8 cellular contexts compared by ENCODE assay signal in the genomic region with DNA sequence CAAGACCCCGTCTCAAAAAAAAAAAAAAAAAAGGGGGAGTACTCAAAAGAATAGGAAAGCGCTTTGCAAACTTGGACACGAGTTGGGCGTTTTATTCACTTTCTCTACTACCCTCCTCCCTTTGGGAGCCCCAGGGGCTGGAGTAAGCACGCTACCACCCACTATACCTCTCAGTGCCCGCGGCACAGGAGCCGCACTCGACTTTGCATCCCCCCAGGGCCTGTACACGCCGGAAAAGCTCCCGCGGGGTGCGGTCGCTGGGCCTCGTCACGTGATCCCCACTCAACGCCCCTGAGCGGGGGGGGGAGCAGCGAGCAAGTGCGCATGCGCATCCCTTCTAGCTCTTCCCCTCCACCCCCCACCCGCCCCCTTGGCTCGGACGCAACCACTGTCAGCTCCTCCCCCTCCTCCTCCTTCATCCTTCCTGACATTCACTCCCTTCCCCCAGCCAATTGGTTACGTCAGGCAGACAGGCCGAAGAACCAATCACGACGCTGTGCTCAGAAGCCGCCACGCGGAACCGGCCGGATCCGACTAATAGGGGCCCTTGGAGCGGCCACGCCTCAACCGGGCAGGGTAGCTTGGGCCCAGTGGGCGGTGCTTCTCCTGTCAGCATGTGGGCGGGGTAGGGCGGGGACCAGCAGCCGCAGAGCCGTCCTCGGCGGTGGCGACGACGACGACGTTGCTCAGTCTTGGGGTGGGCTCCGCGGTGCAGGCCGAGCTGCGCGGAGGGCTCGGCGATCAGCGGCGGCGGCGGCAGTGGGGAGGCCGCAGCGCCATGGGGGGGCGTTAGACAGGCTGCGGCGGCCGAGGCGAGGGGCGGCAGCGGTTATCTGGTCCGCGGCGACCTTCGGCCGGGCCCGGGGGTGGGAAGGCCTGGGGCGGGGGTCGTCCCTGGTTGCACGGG. TPM values are rescaled to one million over a fixed set of nuclear protein-coding genes. Genes with fewer than 3 reads are reported as not detected.
DNase-seq lines count a peak whose midpoint lies in the region; ATAC-seq and TF ChIP-seq lines count a peak whose summit lies in the region.

A gene with protein sequence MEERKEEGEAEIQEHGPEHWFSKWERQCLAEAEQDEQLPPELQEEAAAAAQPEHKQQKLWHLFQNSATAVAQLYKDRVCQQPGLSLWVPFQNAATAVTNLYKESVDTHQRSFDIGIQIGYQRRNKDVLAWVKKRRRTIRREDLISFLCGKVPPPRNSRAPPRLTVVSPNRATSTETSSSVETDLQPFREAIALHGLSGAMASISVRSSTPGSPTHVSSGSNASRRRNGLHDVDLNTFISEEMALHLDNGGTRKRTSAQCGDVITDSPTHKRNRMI (plus strand): TSS at position 685 of the 907 bp plus-strand sequence. CDS start 401 bp downstream, outside the sequence.

- no peak for TF ChIP-seq CTCF in Calu3 (IDR thresholded peaks at IDR 0.05; ENCODE audit: unreplicated experiment)
- no peak for TF ChIP-seq CTCF in OCI-LY1 (IDR thresholded peaks at IDR 0.05; ENCODE audit: low read length)
- TF ChIP-seq CTCF in endothelial cell (IDR thresholded peaks at IDR 0.05; ENCODE audit: unreplicated experiment) = no peak

- no peaks in the 10 kb centered on the region for H3K9me3 Mint-ChIP-seq in Calu3 (ENCODE audit: low read depth, unreplicated experiment)
- H3K9me3 Mint-ChIP-seq in endothelial cell (ENCODE audit: unreplicated experiment) = peaks cover 4% of the 10 kb centered on the region

- H3K36me3 ChIP-seq in HUES64 (ENCODE audit: insufficient read depth, low read length) = peaks cover 31% of the 10 kb centered on the region
- H3K36me3 ChIP-seq in OCI-LY1 (ENCODE audit: insufficient read depth, low read length) = peaks cover 36% of the 10 kb centered on the region

- peaks cover 38% of the 10 kb centered on the region for H3K79me2 ChIP-seq in OCI-LY1 (ENCODE audit: insufficient read depth, low read length)

- peaks cover 27% of the 10 kb centered on the region for H3K4me1 ChIP-seq in HUES64 (ENCODE audit: insufficient read depth, low read length)
- peaks cover 42% of the 10 kb centered on the region for H3K4me1 ChIP-seq in OCI-LY1 (ENCODE audit: insufficient read depth, low read length, severe bottlenecking)

- H3K4me1 Mint-ChIP-seq in Calu3 (ENCODE audit: low read depth, unreplicated experiment) = peaks cover 31% of the 10 kb centered on the region
- peaks cover 29% of the 10 kb centered on the region for H3K4me1 Mint-ChIP-seq in endothelial cell (ENCODE audit: unreplicated experiment)

- H3K36me3 Mint-ChIP-seq in Calu3 (ENCODE audit: insufficient read depth, unreplicated experiment) (peaks cover 64% of the 10 kb centered on the region), endothelial cell (ENCODE audit: low read depth, unreplicated experiment) (peaks cover 26% of the 10 kb centered on the region)

- peak within 1 kb of the TSS; percentile 95 for H3K27ac Mint-ChIP-seq in Calu3 (ENCODE audit: unreplicated experiment)
- peak within 1 kb of the TSS; percentile 81 for H3K27ac Mint-ChIP-seq in endothelial cell (ENCODE audit: unreplicated experiment)

- H3K27ac ChIP-seq in HUES64 (ENCODE audit: low read depth, low read length) = peak within 1 kb of the TSS; percentile 93
- H3K27ac ChIP-seq in OCI-LY1 (ENCODE audit: low read depth, low read length, poor library complexity, severe bottlenecking) = peak within 1 kb of the TSS; percentile 75

- no peak within 1 kb of the TSS for H2AFZ ChIP-seq in OCI-LY1 (ENCODE audit: low read length)

- no TSS peak for BruUV-seq in Calu3 (replicated peaks; lab: Mats Ljungman, UMichigan)

- H3F3A ChIP-seq in OCI-LY1 (ENCODE audit: insufficient read depth, low read length) = no peaks in the 10 kb centered on the region

- DNase-seq in Calu3 = peak; percentile 99
- DNase-seq in activated CD8-positive, alpha-beta memory T cell treated with anti-CD3 and anti-CD28 coated beads, Interleukin-2, amount 50 U/mL, for 48 hours = peak; percentile 98
- peak; percentile 97 for DNase-seq in endothelial cell (ENCODE audit: low spot score)
- DNase-seq in midbrain (lab: John Stamatoyannopoulos, UW) = peak; percentile 100
- DNase-seq in stimulated activated CD8-positive, alpha-beta memory T cell treated with anti-CD3 and anti-CD28 coated beads, Interleukin-2, amount 100 ng/mL, for 1 hour (ENCODE audit: low read depth in 2 of 2) = peak; percentile 98 to 99

- intact Hi-C loops in Calu3 (cut with micrococcal nuclease; ENCODE audit: unreplicated experiment) = loop anchor here (10.0 kb wide), 1 partner anchor 126 kb away; a partner anchor contains a TSS

- no peaks in the 10 kb centered on the region for H3K9me2 ChIP-seq in OCI-LY1 (ENCODE audit: low read depth, low read length)

- H3K4me2 ChIP-seq in OCI-LY1 (ENCODE audit: low read length) = peak within 1 kb of the TSS; percentile 80

- H3K27me3 Mint-ChIP-seq in Calu3 (ENCODE audit: unreplicated experiment) (no peaks in the 10 kb centered on the region), endothelial cell (ENCODE audit: unreplicated experiment) (peaks cover 21% of the 10 kb centered on the region)

- H3K9me3 ChIP-seq in HUES64 (ENCODE audit: insufficient read depth, low read depth, low read length) (no peaks in the 10 kb centered on the region), OCI-LY1 (ENCODE audit: low read length) (no peaks in the 10 kb centered on the region)

- peak within 1 kb of the TSS; percentile 87 for H3K4me3 ChIP-seq in HUES64 (ENCODE audit: low read length)
- peak within 1 kb of the TSS; percentile 90 for H3K4me3 ChIP-seq in OCI-LY1 (ENCODE audit: low read depth, low read length, poor library complexity, severe bottlenecking)

- ATAC-seq in GM21447 (IDR thresholded peaks at IDR 0.05; ENCODE audit: unreplicated experiment) = peak; percentile 86

- CTCF ChIA-PET in Calu3 (lab: Charles Lee) = interaction anchor here (0.6 to 1.9 kb wide), 11 partner anchors 11 to 1101 kb away, joined by 3 to 21 read pairs (median 4); no protein-coding TSS in a partner anchor

- peak within 1 kb of the TSS; percentile 97 for H3K9ac ChIP-seq in HUES64 (ENCODE audit: low read depth, low read length)
- peak within 1 kb of the TSS; percentile 94 for H3K9ac ChIP-seq in OCI-LY1 (ENCODE audit: low read length)

- H3K27me3 ChIP-seq in HUES64 (ENCODE audit: insufficient read depth, low read length) = no peaks in the 10 kb centered on the region
- no peaks in the 10 kb centered on the region for H3K27me3 ChIP-seq in OCI-LY1 (ENCODE audit: insufficient read depth, low read length)

- H4K20me1 ChIP-seq in OCI-LY1 (ENCODE audit: insufficient read depth, low read length) = no peaks in the 10 kb centered on the region

- H3K4me3 Mint-ChIP-seq in Calu3 (ENCODE audit: low read depth, unreplicated experiment) = peak within 1 kb of the TSS; percentile 80
- H3K4me3 Mint-ChIP-seq in endothelial cell (ENCODE audit: unreplicated experiment) = peak within 1 kb of the TSS; percentile 99

- WGBS in HUES64 = under 1% methylated on average over 75 of the region's 79 CpGs

RNA-seq across cellular contexts. Expression of the gene that starts here (rescaled TPM):
- total RNA-seq in Calu3 (2022) (57.1 and 59.6 TPM in 2 replicates), endothelial cell (ENCODE audit: unreplicated experiment) (86.0 TPM)
- polyA plus RNA-seq in HUES64 (2013, experiment 1 of 2) = 29.9 TPM
- polyA plus RNA-seq in HUES64 (2013, experiment 2 of 2) = 27.1 TPM

Comparison
In these comparisons a context has a peak if more than half of its experiments do, and no peak if none do; other contexts are left out.
1. Peak in every context shown above with its lines: DNase-seq, ATAC-seq, H3K4me3 ChIP-seq and H3K27ac ChIP-seq.